11 cellular contexts compared by ENCODE assay signal in the genomic region with DNA sequence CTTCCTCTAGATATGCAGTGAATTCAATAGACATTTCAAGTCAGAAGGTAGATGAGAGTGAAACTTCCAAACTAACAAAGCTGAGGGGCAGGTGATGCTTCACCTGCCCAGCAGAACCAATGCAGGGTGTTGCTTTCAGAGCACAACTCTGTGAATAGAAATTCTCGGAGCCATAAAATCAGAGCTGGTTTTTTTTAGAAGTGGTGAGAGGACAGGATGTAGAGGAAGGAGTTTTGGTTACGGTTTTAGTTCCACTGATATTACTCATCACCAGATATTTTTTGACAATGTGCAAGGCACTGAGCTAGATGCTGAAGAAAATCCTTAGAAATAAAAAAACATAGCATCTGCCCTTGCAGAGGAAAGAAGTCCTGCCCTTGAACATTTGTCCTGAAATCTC.
A peak's percentile ranks its signal among the peaks of the same experiment; 100 is the strongest.
DNase-seq lines count a peak whose midpoint lies in the region; ATAC-seq, FAIRE-seq and TF ChIP-seq lines count a peak whose summit lies in the region.
"Had no signal": no experiment of that assay in that cellular context is flagged by ENCODE, and none has a peak within 500 bp of the region (broad histone marks: within the 10 kb centered on the region; RNA-seq: fewer than 3 reads in every experiment).

No MANE protein-coding gene starts in this region.

- no peaks in the 10 kb centered on the region for H3K79me2 ChIP-seq in PC-3 (ENCODE audit: low read length)

- no peaks in the 10 kb centered on the region for H3F3A ChIP-seq in PC-3 (ENCODE audit: low read length, unreplicated experiment)

- H3K4me3 ChIP-seq in PC-3 (ENCODE audit: low read length) (no peak overlapping the region), spleen (no peak overlapping the region)
- H3K4me3 ChIP-seq: heart right ventricle, skin epidermis had no signal

- no peak for TF ChIP-seq POLR2A in spleen (IDR thresholded peaks at IDR 0.05)

- FAIRE-seq in GM18507 (lab: Jason Lieb, UNC), result peak; percentile 44

- peak overlapping the region; percentile 36 for H3K4me2 ChIP-seq in PC-3 (ENCODE audit: low read length)

- TF ChIP-seq CTCF in HFFc6 (IDR thresholded peaks at IDR 0.05), result no peak
- TF ChIP-seq CTCF in PC-3 (conservative IDR thresholded peaks at IDR 0.05; ENCODE audit: low read depth, low read length), result no peak
- no peak for TF ChIP-seq CTCF in spleen (IDR thresholded peaks at IDR 0.05 in 8 of 11, conservative IDR thresholded peaks at IDR 0.05 in 3 of 11)

- peaks cover 2% of the 10 kb centered on the region; the same call in 1 of the 2 replicates for H3K27me3 Mint-ChIP-seq in HFFc6 (ENCODE audit: insufficient read depth)
- peaks cover 5% of the 10 kb centered on the region for H3K27me3 Mint-ChIP-seq in activated T-cell treated with anti-CD3 and anti-CD28 coated beads, Interleukin-2, amount 50 U/mL, for 4 hours (ENCODE audit: low read depth)

- no peaks in the 10 kb centered on the region for H3K36me3 Mint-ChIP-seq in HFFc6 (ENCODE audit: low read depth)
- H3K36me3 Mint-ChIP-seq in activated T-cell treated with anti-CD3 and anti-CD28 coated beads, Interleukin-2, amount 50 U/mL, for 4 hours (ENCODE audit: insufficient read depth), result no peaks in the 10 kb centered on the region

- no peak overlapping the region for H3K9ac ChIP-seq in PC-3 (ENCODE audit: low read length)

- POLR2A ChIA-PET in PC-3 (lab: Charles Lee; ENCODE audit: unreplicated experiment), result no interaction called here

- peaks cover 55% of the 10 kb centered on the region for H3K4me1 Mint-ChIP-seq in HFFc6 (ENCODE audit: low read depth)
- no peaks in the 10 kb centered on the region for H3K4me1 Mint-ChIP-seq in activated T-cell treated with anti-CD3 and anti-CD28 coated beads, Interleukin-2, amount 50 U/mL, for 4 hours (ENCODE audit: low read depth)

- CTCF ChIA-PET in PC-3 (lab: Charles Lee), result no interaction called here

- H3K27ac ChIP-seq in PC-3 (ENCODE audit: low read length) (no peak overlapping the region), spleen (no peak overlapping the region)
- H3K27ac ChIP-seq: heart right ventricle, skin epidermis had no signal

- peak overlapping the region; percentile 66 for H3K27ac Mint-ChIP-seq in HFFc6

- no peak overlapping the region for H2AFZ ChIP-seq in PC-3 (ENCODE audit: low read length)

- peak; percentile 96 for ATAC-seq in PC-3
- ATAC-seq in left colon, result no peak
- ATAC-seq in activated T-cell treated with anti-CD3 and anti-CD28 coated beads, Interleukin-2, amount 50 U/mL, for 4 hours, result no peak

- H3K27me3 ChIP-seq in PC-3 (ENCODE audit: low read length) (no peaks in the 10 kb centered on the region), spleen (replicated peaks in 1 of 7) (no peaks in the 10 kb centered on the region)
- H3K27me3 ChIP-seq: heart right ventricle had no signal

- no peaks in the 10 kb centered on the region for H4K20me1 ChIP-seq in PC-3 (ENCODE audit: low read length)

- H3K9me2 ChIP-seq in PC-3 (replicated peaks; ENCODE audit: low read length), result no peaks in the 10 kb centered on the region

- H3K9me3 ChIP-seq in PC-3 (ENCODE audit: low read length), result no peaks in the 10 kb centered on the region
- H3K9me3 ChIP-seq in spleen, result no peaks in the 10 kb centered on the region
- H3K9me3 ChIP-seq: heart right ventricle had no signal

- intact Hi-C loops in PC-3 (cut with micrococcal nuclease) (no loop called here), spleen (cut with DNase I; ENCODE audit: low total_unique reads) (no loop called here), left colon (cut with DNase I, micrococcal nuclease) (no loop called here)

- WGBS in spleen, 5 donors, result 9 to 15% (median 14%) methylated on average over 2 of the region's 2 CpGs

- H3K36me3 ChIP-seq in PC-3 (ENCODE audit: low read depth, low read length) (no peaks in the 10 kb centered on the region), spleen (no peaks in the 10 kb centered on the region)
- H3K36me3 ChIP-seq: heart right ventricle had no signal

- peak overlapping the region; percentile 58 for H3K4me3 Mint-ChIP-seq in HFFc6
- H3K4me3 Mint-ChIP-seq in activated T-cell treated with anti-CD3 and anti-CD28 coated beads, Interleukin-2, amount 50 U/mL, for 4 hours, result no peak overlapping the region

- no peaks in the 10 kb centered on the region for H3K9me3 Mint-ChIP-seq in HFFc6
- H3K9me3 Mint-ChIP-seq in activated T-cell treated with anti-CD3 and anti-CD28 coated beads, Interleukin-2, amount 50 U/mL, for 4 hours, result peaks cover 5% of the 10 kb centered on the region

- DNase-seq in GM18507 (ENCODE audit: extremely low spot score, insufficient read length, low read depth) (peak; percentile 2), HFFc6 (peak; percentile 71), PC-3 (peak; percentile 71), myocyte (ENCODE audit: low read depth) (peak; percentile 77), spleen (no peak), left colon (no peak), COLO829 (ENCODE audit: low spot score) (no peak)
- DNase-seq in activated T-cell treated with anti-CD3 and anti-CD28 coated beads, Interleukin-2, amount 50 U/mL, for 4 hours, result no peak
- DNase-seq: activated CD8-positive, alpha-beta memory T cell treated with anti-CD3 and anti-CD28 coated beads, Interleukin-2, amount 50 U/mL, for 4 hours; heart right ventricle had no signal

- no TSS peak for BruUV-seq in PC-3 (replicated peaks; lab: Mats Ljungman, UMichigan)

- H3K4me1 ChIP-seq in PC-3 (ENCODE audit: insufficient read depth, low read length), result peaks cover 9% of the 10 kb centered on the region
- no peaks in the 10 kb centered on the region for H3K4me1 ChIP-seq in spleen

Comparison
In these comparisons a context has a peak if more than half of its experiments do, and no peak if none do; other contexts are left out.
1. DNase-seq: peak in GM18507 (single experiment), HFFc6 (single experiment), PC-3 (single experiment) and myocyte (single experiment); none in spleen (single experiment), left colon (0 of 2), COLO829 (single experiment) and activated T-cell treated with anti-CD3 and anti-CD28 coated beads, Interleukin-2, amount 50 U/mL, for 4 hours (single experiment).